10 cellular contexts compared by ENCODE assay signal in genomic region chr4:86606809-86607208, GRCh38. TPM values are rescaled to one million over a fixed set of nuclear protein-coding genes. Genes with fewer than 3 reads are reported as not detected.
"Had no signal": no experiment of that assay in that cellular context is flagged by ENCODE, and none has a peak within 500 bp of the region (broad histone marks: within the 10 kb centered on the region; RNA-seq: fewer than 3 reads in every experiment).

No MANE protein-coding gene starts in this region.

- H3K4me3 ChIP-seq: GM23338 had no signal

- FAIRE-seq: H1, H54, HepG2 had no signal

- H2AFZ ChIP-seq: GM23338 had no signal

- H3K27ac Mint-ChIP-seq: GM23338, HFFc6, IgD-negative memory B cell had no signal

- H3K36me3 Mint-ChIP-seq: IgD-negative memory B cell had no signal

- DNase-seq: H9, HCEC 1CT, HFFc6, KBM-7 had no signal

- H3K27ac ChIP-seq: HL-60 had no signal

- H3K4me3 Mint-ChIP-seq: GM23338, H9, HFFc6, IgD-negative memory B cell had no signal

- H3K4me2 ChIP-seq: GM23338 had no signal

- H3K9me3 Mint-ChIP-seq: GM23338, H9, HFFc6, IgD-negative memory B cell had no signal

- H3K4me1 Mint-ChIP-seq: IgD-negative memory B cell had no signal

- ATAC-seq: GM23338, HepG2 had no signal

RNA-seq across cellular contexts. Expression of gene PTPN13, which starts 12.7 kb away (rescaled TPM):
- total RNA-seq: HepG2 had no signal
- polyA plus RNA-seq: HepG2, IgD-negative memory B cell had no signal
